ENCODE assay signal across 13 cellular contexts in genomic region chr18:24539866-24540604, GRCh38.
"Had no signal": no experiment of that assay in that cellular context is flagged by ENCODE, and none has a peak within 500 bp of the region (broad histone marks: within the 10 kb centered on the region; RNA-seq: fewer than 3 reads in every experiment).

No MANE protein-coding gene starts in this region.

- H3K36me3 ChIP-seq: neural progenitor cell, right lobe of liver, thoracic aorta, upper lobe of right lung had no signal

- H3K4me1 Mint-ChIP-seq: activated naive CD8-positive, alpha-beta T cell treated with anti-CD3 and anti-CD28 coated beads, Interleukin-2, amount 50 U/mL, for 24 hours; activated T-helper 17 cell treated with anti-CD3 and anti-CD28 coated beads, Interleukin-2, amount 50 U/mL, for 72 hours; naive B cell had no signal

- H3K27ac Mint-ChIP-seq: activated naive CD4-positive, alpha-beta T cell treated with anti-CD3 and anti-CD28 coated beads for 36 hours; activated naive CD8-positive, alpha-beta T cell treated with anti-CD3 and anti-CD28 coated beads, Interleukin-2, amount 50 U/mL, for 24 hours; activated T-helper 17 cell treated with anti-CD3 and anti-CD28 coated beads, Interleukin-2, amount 50 U/mL, for 72 hours; naive B cell; neural progenitor cell; stimulated activated naive CD8-positive, alpha-beta T cell treated with anti-CD3 and anti-CD28 coated beads, Interleukin-15, Interleukin-2, amounts not matched to agents 100 ng/mL and 50 ng/mL, for 24 hours had no signal

- ATAC-seq: activated naive CD8-positive, alpha-beta T cell treated with anti-CD3 and anti-CD28 coated beads, Interleukin-2, amount 50 U/mL, for 24 hours; activated T-helper 17 cell treated with anti-CD3 and anti-CD28 coated beads, Interleukin-2, amount 50 U/mL, for 72 hours; upper lobe of right lung had no signal

- H2AFZ ChIP-seq: neural progenitor cell had no signal

- H3K36me3 Mint-ChIP-seq: naive B cell, neural progenitor cell had no signal

- H3K4me1 ChIP-seq: right lobe of liver, upper lobe of right lung had no signal

- H3K9ac ChIP-seq: neural progenitor cell had no signal

- H3K4me2 ChIP-seq: neural progenitor cell had no signal

- H3K4me3 ChIP-seq: neural progenitor cell, right lobe of liver, thoracic aorta, upper lobe of right lung had no signal

- H3K27me3 ChIP-seq: neural progenitor cell, right lobe of liver, upper lobe of right lung had no signal

- DNase-seq: activated CD4-positive, alpha-beta T cell treated with anti-CD3 and anti-CD28 coated beads for 1 hour; activated CD4-positive, alpha-beta T cell treated with anti-CD3 and anti-CD28 coated beads, Interleukin-2, amount 50 U/mL, for 4 hours; activated naive CD4-positive, alpha-beta T cell treated with anti-CD3 and anti-CD28 coated beads for 36 hours; activated naive CD8-positive, alpha-beta T cell treated with anti-CD3 and anti-CD28 coated beads, Interleukin-2, amount 50 U/mL, for 24 hours; dermis blood vessel endothelial cell; erythroblast; naive B cell; right lobe of liver; upper lobe of right lung had no signal

- H3K9me3 Mint-ChIP-seq: activated naive CD4-positive, alpha-beta T cell treated with anti-CD3 and anti-CD28 coated beads for 36 hours; activated naive CD8-positive, alpha-beta T cell treated with anti-CD3 and anti-CD28 coated beads, Interleukin-2, amount 50 U/mL, for 24 hours; activated T-helper 17 cell treated with anti-CD3 and anti-CD28 coated beads, Interleukin-2, amount 50 U/mL, for 72 hours; naive B cell; neural progenitor cell; stimulated activated naive CD8-positive, alpha-beta T cell treated with anti-CD3 and anti-CD28 coated beads, Interleukin-15, Interleukin-2, amounts not matched to agents 100 ng/mL and 50 ng/mL, for 24 hours had no signal

- H3K27ac ChIP-seq: neural progenitor cell, right lobe of liver, thoracic aorta, upper lobe of right lung had no signal

- H3K9me3 ChIP-seq: right lobe of liver, thoracic aorta, upper lobe of right lung had no signal

- H3K4me3 Mint-ChIP-seq: activated naive CD4-positive, alpha-beta T cell treated with anti-CD3 and anti-CD28 coated beads for 36 hours; activated naive CD8-positive, alpha-beta T cell treated with anti-CD3 and anti-CD28 coated beads, Interleukin-2, amount 50 U/mL, for 24 hours; activated T-helper 17 cell treated with anti-CD3 and anti-CD28 coated beads, Interleukin-2, amount 50 U/mL, for 72 hours; naive B cell; neural progenitor cell; stimulated activated naive CD8-positive, alpha-beta T cell treated with anti-CD3 and anti-CD28 coated beads, Interleukin-15, Interleukin-2, amounts not matched to agents 100 ng/mL and 50 ng/mL, for 24 hours had no signal
